31 cellular contexts compared by ENCODE assay signal in genomic region chr6:48667797-48668196, GRCh38.
"Had no signal": no experiment of that assay in that cellular context is flagged by ENCODE, and none has a peak within 500 bp of the region (broad histone marks: within the 10 kb centered on the region; RNA-seq: fewer than 3 reads in every experiment).

No MANE protein-coding gene starts in this region.

- H3K4me2 ChIP-seq: hepatocyte had no signal

- H3K9me3 ChIP-seq: esophagus muscularis mucosa, gastrocnemius medialis, heart right ventricle had no signal

- H3K4me3 ChIP-seq: coronary artery, dorsolateral prefrontal cortex, esophagus muscularis mucosa, gastrocnemius medialis, heart right ventricle, hepatocyte had no signal

- H2AFZ ChIP-seq: hepatocyte had no signal

- H3K4me1 ChIP-seq: esophagus muscularis mucosa, gastrocnemius medialis, heart right ventricle had no signal

- H3K27me3 Mint-ChIP-seq: activated CD4-positive, alpha-beta memory T cell treated with anti-CD3 and anti-CD28 coated beads for 36 hours; activated CD4-positive, alpha-beta T cell treated with anti-CD3 and anti-CD28 coated beads for 36 hours; activated CD4-positive, alpha-beta T cell treated with anti-CD3 and anti-CD28 coated beads, Interleukin-2, amount 10 ng/mL, durations not matched to agents 24 days and 14 days; activated CD8-positive, alpha-beta memory T cell treated with anti-CD3 and anti-CD28 coated beads, Interleukin-2, amount 10 ng/mL, durations not matched to agents 7 days and 5 days; activated naive CD8-positive, alpha-beta T cell; central memory CD8-positive, alpha-beta T cell; dendritic cell treated with granulocyte-macrophage colony-stimulating factor and Interleukin-4, amounts not matched to agents 40 ng/mL and 50 ng/mL, for 4 days had no signal

- H3K36me3 Mint-ChIP-seq: activated CD4-positive, alpha-beta memory T cell treated with anti-CD3 and anti-CD28 coated beads for 36 hours; activated CD8-positive, alpha-beta memory T cell treated with anti-CD3 and anti-CD28 coated beads, Interleukin-2, amount 10 ng/mL, durations not matched to agents 7 days and 5 days; activated naive CD8-positive, alpha-beta T cell had no signal

- H3K79me2 ChIP-seq: hepatocyte had no signal

- H3K36me3 ChIP-seq: brain microvascular endothelial cell, esophagus muscularis mucosa, gastrocnemius medialis, heart right ventricle had no signal

- H3K4me3 Mint-ChIP-seq: activated CD4-positive, alpha-beta memory T cell treated with anti-CD3 and anti-CD28 coated beads for 36 hours; activated CD4-positive, alpha-beta T cell treated with anti-CD3 and anti-CD28 coated beads for 36 hours; activated CD4-positive, alpha-beta T cell treated with anti-CD3 and anti-CD28 coated beads, Interleukin-2, amount 10 ng/mL, durations not matched to agents 24 days and 14 days; activated CD8-positive, alpha-beta memory T cell treated with anti-CD3 and anti-CD28 coated beads, Interleukin-2, amount 10 ng/mL, durations not matched to agents 7 days and 5 days; activated CD8-positive, alpha-beta T cell treated with anti-CD3 and anti-CD28 coated beads, Interleukin-2, amount 10 ng/mL, durations not matched to agents 7 days and 5 days; activated naive CD8-positive, alpha-beta T cell; activated T-cell treated with anti-CD3 and anti-CD28 coated beads, Interleukin-2, amount 50 U/mL, for 72 hours; central memory CD8-positive, alpha-beta T cell; dendritic cell treated with granulocyte-macrophage colony-stimulating factor and Interleukin-4, amounts not matched to agents 40 ng/mL and 50 ng/mL, for 4 days had no signal

- FAIRE-seq: astrocyte, bronchial epithelial cell had no signal

- H3K27me3 ChIP-seq: brain microvascular endothelial cell, esophagus muscularis mucosa, foreskin keratinocyte, gastrocnemius medialis, heart right ventricle, hepatocyte had no signal

- H3K9me3 Mint-ChIP-seq: dendritic cell treated with granulocyte-macrophage colony-stimulating factor and Interleukin-4, amounts not matched to agents 40 ng/mL and 50 ng/mL, for 4 days had no signal

- ATAC-seq: activated CD4-positive, alpha-beta T cell treated with anti-CD3 and anti-CD28 coated beads for 36 hours; activated CD8-positive, alpha-beta memory T cell treated with anti-CD3 and anti-CD28 coated beads, Interleukin-2, amount 10 ng/mL, durations not matched to agents 7 days and 5 days; activated CD8-positive, alpha-beta T cell treated with anti-CD3 and anti-CD28 coated beads, Interleukin-2, amount 10 ng/mL, durations not matched to agents 7 days and 5 days; activated T-cell treated with anti-CD3 and anti-CD28 coated beads, Interleukin-2, amount 50 U/mL, for 72 hours; foreskin keratinocyte; gastrocnemius medialis; heart right ventricle had no signal

- DNase-seq: activated CD4-positive, alpha-beta memory T cell treated with anti-CD3 and anti-CD28 coated beads for 36 hours; activated CD4-positive, alpha-beta T cell treated with anti-CD3 and anti-CD28 coated beads for 36 hours; activated CD4-positive, alpha-beta T cell treated with anti-CD3 and anti-CD28 coated beads, Interleukin-2, amount 10 ng/mL, durations not matched to agents 24 days and 14 days; activated CD4-positive, CD25-positive, alpha-beta regulatory T cell; activated CD4-positive, CD25-positive, alpha-beta regulatory T cell treated with anti-CD3 and anti-CD28 coated beads, Interleukin-2, amount 50 U/mL, for 72 hours; activated CD8-positive, alpha-beta memory T cell treated with anti-CD3 and anti-CD28 coated beads, Interleukin-2, amount 10 ng/mL, durations not matched to agents 7 days and 5 days; activated CD8-positive, alpha-beta memory T cell treated with anti-CD3 and anti-CD28 coated beads, Interleukin-2, amount 50 U/mL, for 4 hours; activated CD8-positive, alpha-beta T cell treated with anti-CD3 and anti-CD28 coated beads, Interleukin-2, amount 10 ng/mL, durations not matched to agents 7 days and 5 days; activated gamma-delta T cell treated with Interleukin-2 at 50 U/mL for 16 hours; activated naive CD4-positive, alpha-beta T cell treated with anti-CD3 and anti-CD28 coated beads, Interleukin-2, amount 50 U/mL, for 16 hours; activated naive CD4-positive, alpha-beta T cell treated with Interleukin-2 at 50 U/mL for 16 hours; activated T-cell treated with anti-CD3 and anti-CD28 coated beads, Interleukin-2, amount 50 U/mL, for 1 hour; activated T-cell treated with anti-CD3 and anti-CD28 coated beads, Interleukin-2, amount 50 U/mL, for 72 hours; amniotic stem cell; anterior cingulate cortex; brain microvascular endothelial cell; dorsolateral prefrontal cortex; effector memory CD4-positive, alpha-beta T cell; erythroblast; foreskin keratinocyte; gastrocnemius medialis; glutamatergic neuron; heart right ventricle had no signal

- H3K27ac ChIP-seq: brain microvascular endothelial cell, coronary artery, dorsolateral prefrontal cortex, esophagus muscularis mucosa, foreskin keratinocyte, gastrocnemius medialis, heart right ventricle, hepatocyte had no signal

- H3K27ac Mint-ChIP-seq: activated CD4-positive, alpha-beta memory T cell treated with anti-CD3 and anti-CD28 coated beads for 36 hours; activated CD4-positive, alpha-beta T cell treated with anti-CD3 and anti-CD28 coated beads for 36 hours; activated CD4-positive, alpha-beta T cell treated with anti-CD3 and anti-CD28 coated beads, Interleukin-2, amount 10 ng/mL, durations not matched to agents 24 days and 14 days; activated CD8-positive, alpha-beta memory T cell treated with anti-CD3 and anti-CD28 coated beads, Interleukin-2, amount 10 ng/mL, durations not matched to agents 7 days and 5 days; activated CD8-positive, alpha-beta T cell treated with anti-CD3 and anti-CD28 coated beads, Interleukin-2, amount 10 ng/mL, durations not matched to agents 7 days and 5 days; activated naive CD8-positive, alpha-beta T cell; activated T-cell treated with anti-CD3 and anti-CD28 coated beads, Interleukin-2, amount 50 U/mL, for 72 hours; dendritic cell treated with granulocyte-macrophage colony-stimulating factor and Interleukin-4, amounts not matched to agents 40 ng/mL and 50 ng/mL, for 4 days had no signal

- H3K4me1 Mint-ChIP-seq: activated CD4-positive, alpha-beta T cell treated with anti-CD3 and anti-CD28 coated beads for 36 hours; activated CD4-positive, alpha-beta T cell treated with anti-CD3 and anti-CD28 coated beads, Interleukin-2, amount 10 ng/mL, durations not matched to agents 24 days and 14 days; activated CD8-positive, alpha-beta memory T cell treated with anti-CD3 and anti-CD28 coated beads, Interleukin-2, amount 10 ng/mL, durations not matched to agents 7 days and 5 days; central memory CD8-positive, alpha-beta T cell had no signal
